ENCODE assay signal across 8 cellular contexts in the genomic region with DNA sequence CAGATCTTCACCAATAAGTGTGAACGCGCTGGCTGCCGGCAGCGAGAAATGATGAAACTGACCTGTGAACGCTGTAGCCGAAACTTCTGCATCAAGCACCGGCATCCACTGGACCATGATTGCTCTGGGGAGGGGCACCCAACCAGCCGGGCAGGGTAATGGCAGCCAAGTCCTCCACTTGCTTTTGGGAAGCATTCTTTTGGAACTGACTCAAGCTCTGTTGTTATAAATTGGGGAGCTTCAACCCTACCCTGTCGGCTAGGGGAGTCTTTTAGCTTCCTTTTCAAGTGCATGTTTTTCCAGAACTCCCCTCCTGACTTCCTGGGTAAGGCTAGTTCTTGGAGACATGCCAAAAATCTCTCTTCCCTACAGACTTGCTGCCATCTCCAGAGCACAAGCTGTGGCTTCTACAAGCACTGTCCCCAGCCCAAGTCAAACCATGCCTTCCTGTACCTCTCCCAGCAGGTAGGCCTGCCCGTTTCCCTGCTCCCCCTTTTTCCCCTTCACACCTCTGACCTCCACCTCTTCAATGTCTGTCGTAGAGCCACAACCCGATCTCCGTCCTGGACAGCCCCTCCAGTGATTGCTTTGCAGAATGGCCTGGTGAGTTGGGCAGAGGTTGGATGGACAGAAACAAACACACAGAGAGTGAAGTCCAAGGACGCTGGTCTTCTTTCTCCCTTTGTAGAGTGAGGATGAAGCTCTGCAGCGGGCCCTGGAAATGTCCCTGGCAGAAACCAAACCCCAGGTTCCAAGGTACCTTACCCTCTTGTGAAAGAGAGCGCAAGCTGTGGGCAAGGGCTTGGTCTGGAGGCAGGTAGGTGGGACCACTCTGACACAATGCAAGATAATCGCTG. TPM values are rescaled to one million over a fixed set of nuclear protein-coding genes. Genes with fewer than 3 reads are reported as not detected.
DNase-seq lines count a peak whose midpoint lies in the region; ATAC-seq and TF ChIP-seq lines count a peak whose summit lies in the region.

No MANE protein-coding gene starts in this region.

- peaks cover 45 to 50% (median 47%) of the 10 kb centered on the region in 3 donors for H3K4me1 Mint-ChIP-seq in T-cell
- H3K4me1 Mint-ChIP-seq in stimulated activated naive B cell treated with anti-CD40 and anti-IgM and Interleukin-4, amounts not matched to agents 10 μg/mL and 1 μg/mL and 100 μg/mL, for 72 hours = peaks cover 21 to 39% of the 10 kb centered on the region in 2 donors

- no peak for ATAC-seq in T-cell (replicated peaks in 1 of 4)
- no peak for ATAC-seq in stimulated activated naive B cell treated with anti-CD40 and anti-IgM and Interleukin-4, amounts not matched to agents 10 μg/mL and 1 μg/mL and 100 μg/mL, for 72 hours (replicated peaks)
- ATAC-seq in GM21576 (IDR thresholded peaks at IDR 0.05; ENCODE audit: unreplicated experiment) = no peak

- H3K36me3 Mint-ChIP-seq in T-cell = peaks cover 4% of the 10 kb centered on the region
- peaks cover 27% of the 10 kb centered on the region in 2 donors for H3K36me3 Mint-ChIP-seq in stimulated activated naive B cell treated with anti-CD40 and anti-IgM and Interleukin-4, amounts not matched to agents 10 μg/mL and 1 μg/mL and 100 μg/mL, for 72 hours

- peak overlapping the region; percentile 73 for H3K4me3 ChIP-seq in fibroblast of pulmonary artery (replicated peaks; ENCODE audit: low read depth, low read length)

- DNase-seq in NCI-H82 (lab: John Stamatoyannopoulos, UW) (peak; percentile 36), NCI-H82 treated with DMSO at 0.1 percent for 48 hours (lab: John Stamatoyannopoulos, UW; ENCODE audit: unreplicated experiment) (no peak), T-cell (no peak), fibroblast of pulmonary artery (ENCODE audit: low read depth) (peak; percentile 60), OCI-M2 (lab: John Stamatoyannopoulos, UW; ENCODE audit: unreplicated experiment) (no peak), globus pallidus (ENCODE audit: low spot score) (no peak)
- DNase-seq in stimulated activated naive B cell treated with anti-CD40 and anti-IgM and Interleukin-4, amounts not matched to agents 10 μg/mL and 1 μg/mL and 100 μg/mL, for 72 hours = no peak

- no peaks in the 10 kb centered on the region for H3K27me3 Mint-ChIP-seq in T-cell
- no peaks in the 10 kb centered on the region for H3K27me3 Mint-ChIP-seq in stimulated activated naive B cell treated with anti-CD40 and anti-IgM and Interleukin-4, amounts not matched to agents 10 μg/mL and 1 μg/mL and 100 μg/mL, for 72 hours

- H3K4me3 Mint-ChIP-seq in T-cell = peak overlapping the region; percentile 84 to 90 (median 86)
- peak overlapping the region; percentile 76 to 90 for H3K4me3 Mint-ChIP-seq in stimulated activated naive B cell treated with anti-CD40 and anti-IgM and Interleukin-4, amounts not matched to agents 10 μg/mL and 1 μg/mL and 100 μg/mL, for 72 hours

- peak overlapping the region; percentile 72 to 99 for H3K27ac Mint-ChIP-seq in T-cell
- peak overlapping the region; percentile 31 for H3K27ac Mint-ChIP-seq in stimulated activated naive B cell treated with anti-CD40 and anti-IgM and Interleukin-4, amounts not matched to agents 10 μg/mL and 1 μg/mL and 100 μg/mL, for 72 hours

- TF ChIP-seq CTCF in fibroblast of pulmonary artery (IDR thresholded peaks at IDR 0.05; ENCODE audit: low read length, missing control alignments) = no peak

- POLR2A ChIA-PET in T-cell (lab: Charles Lee) = interaction anchor here in 1 of 2 donors (0.5 to 0.6 kb wide), 2 partner anchors 49 to 312 kb away, joined by 3 read pairs; no protein-coding TSS in a partner anchor

- no peaks in the 10 kb centered on the region for H3K9me3 Mint-ChIP-seq in T-cell
- H3K9me3 Mint-ChIP-seq in stimulated activated naive B cell treated with anti-CD40 and anti-IgM and Interleukin-4, amounts not matched to agents 10 μg/mL and 1 μg/mL and 100 μg/mL, for 72 hours = peaks cover 0 to 2% of the 10 kb centered on the region in 2 donors

- CTCF ChIA-PET in T-cell (lab: Charles Lee) = interaction anchor here (0.5 to 1.1 kb wide), 4 partner anchors 32 to 89 kb away, joined by 3 to 4 read pairs (median 3); partner anchors contain the start of gene CNPPD1 (in 1 of the 2)

RNA-seq across cellular contexts. Expression of gene ZFAND2B, which starts 1.5 kb away (rescaled TPM):
- 10 to 100 TPM; 61.7 to 91.6 (median 85.6) TPM for total RNA-seq in T-cell

RNA-seq across cellular contexts. Expression of gene ABCB6, which starts 10.6 kb away (rescaled TPM):
- total RNA-seq in T-cell = 10 to 100 TPM in 3 of 5 donors, 1 to 10 TPM in 2; 4.1 to 16.5 (median 13.0) TPM

RNA-seq across cellular contexts. Expression of gene ATG9A, which starts 21.3 kb away (rescaled TPM):
- total RNA-seq in T-cell = 10 to 100 TPM; 52.5 to 72.9 (median 57.6) TPM

RNA-seq across cellular contexts. Expression of gene ANKZF1, which starts 21.5 kb away (rescaled TPM):
- total RNA-seq in T-cell = 100 to 1,000 TPM; 119 to 220 (median 194) TPM

RNA-seq across cellular contexts. Expression of gene RETREG2, which starts 30.0 kb away (rescaled TPM):
- 100 to 1,000 TPM in 3 of 5 donors, 10 to 100 TPM in 2; 85.2 to 131 (median 109) TPM for total RNA-seq in T-cell

Comparison
In these comparisons a context has a peak if more than half of its experiments do, and no peak if none do; other contexts are left out.
1. DNase-seq: peak in NCI-H82 (single experiment) and fibroblast of pulmonary artery (single experiment); none in NCI-H82 treated with DMSO at 0.1 percent for 48 hours (single experiment), T-cell (0 of 34), stimulated activated naive B cell treated with anti-CD40 and anti-IgM and Interleukin-4, amounts not matched to agents 10 μg/mL and 1 μg/mL and 100 μg/mL, for 72 hours (single experiment), OCI-M2 (single experiment) and globus pallidus (single experiment).